ENCODE assay signal across 8 cellular contexts in the genomic region with DNA sequence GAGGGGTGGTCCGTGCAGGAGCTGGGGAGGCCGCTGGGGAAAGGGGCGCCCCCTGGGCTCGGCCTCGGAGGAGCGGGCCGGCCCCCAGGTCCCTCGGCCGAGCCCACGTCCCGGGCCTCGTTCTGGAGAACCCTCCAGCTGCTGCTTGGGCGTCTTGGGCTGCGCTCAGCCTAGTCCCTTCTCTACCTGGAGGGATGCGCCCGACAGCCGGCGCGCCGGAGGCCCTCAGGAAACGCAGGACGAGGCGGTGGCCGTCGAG. TPM values are rescaled to one million over a fixed set of nuclear protein-coding genes. Genes with fewer than 3 reads are reported as not detected.
DNase-seq lines count a peak whose midpoint lies in the region; ATAC-seq and TF ChIP-seq lines count a peak whose summit lies in the region.

No MANE protein-coding gene starts in this region.

- H3K4me3 ChIP-seq in colonic mucosa (peak overlapping the region; percentile 96), ovary (peak overlapping the region; percentile 68)

- ATAC-seq in GM19395 (IDR thresholded peaks at IDR 0.05; ENCODE audit: unreplicated experiment) = peak; percentile 38
- ATAC-seq in HG03558 (IDR thresholded peaks at IDR 0.05; ENCODE audit: extremely low read depth, unreplicated experiment) = peak; percentile 17

- no peaks in the 10 kb centered on the region for H3K9me3 Mint-ChIP-seq in activated T-helper 1 cell treated with anti-CD3 and anti-CD28 coated beads, Interleukin-12 subunit alpha, Interleukin-12 subunit beta, Interleukin-2, Interleukin-4 antibody, amounts not matched to agents 30 ng/mL and 10 ng/mL and 1 ng/mL, durations not matched to agents 14 hours and 24 hours and 36 hours

- no peak for DNase-seq in colonic mucosa
- DNase-seq in ovary = no peak
- no peak for DNase-seq in activated T-helper 1 cell treated with anti-CD3 and anti-CD28 coated beads, Interleukin-12 subunit alpha, Interleukin-12 subunit beta, Interleukin-2, Interleukin-4 antibody, amounts not matched to agents 30 ng/mL and 10 ng/mL and 1 ng/mL, durations not matched to agents 14 hours and 24 hours and 36 hours (ENCODE audit: low spot score)
- DNase-seq in COLO668 (lab: John Stamatoyannopoulos, UW; ENCODE audit: unreplicated experiment) = no peak
- no peak for DNase-seq in NCI-H526 treated with DMSO at 0.1 percent for 48 hours (lab: John Stamatoyannopoulos, UW)
- DNase-seq in H4 (ENCODE audit: low spot score) = no peak

- no peak for TF ChIP-seq POLR2A in ovary (IDR thresholded peaks at IDR 0.05)

- WGBS in ovary, 3 donors = 1 to 7% (median 1%) methylated on average over 14 to 25 of the region's 25 CpGs

- TF ChIP-seq CTCF in colonic mucosa (IDR thresholded peaks at IDR 0.05) (no peak), ovary (IDR thresholded peaks at IDR 0.05) (peak in 1 of 3 donors; percentile 3)

- peak overlapping the region; percentile 34 to 51 for H3K9ac ChIP-seq in colonic mucosa (ENCODE audit: low read depth in 2 of 2, low read length in 2 of 2)

- peaks cover 11% of the 10 kb centered on the region for H3K36me3 Mint-ChIP-seq in activated T-helper 1 cell treated with anti-CD3 and anti-CD28 coated beads, Interleukin-12 subunit alpha, Interleukin-12 subunit beta, Interleukin-2, Interleukin-4 antibody, amounts not matched to agents 30 ng/mL and 10 ng/mL and 1 ng/mL, durations not matched to agents 14 hours and 24 hours and 36 hours (ENCODE audit: low read depth)

- H3K27me3 ChIP-seq in colonic mucosa = no peaks in the 10 kb centered on the region
- H3K27me3 ChIP-seq in ovary = no peaks in the 10 kb centered on the region

- peaks cover 6% of the 10 kb centered on the region for H3K4me1 ChIP-seq in colonic mucosa
- H3K4me1 ChIP-seq in ovary (ENCODE audit: insufficient read depth) = peaks cover 6% of the 10 kb centered on the region

- H3K36me3 ChIP-seq in colonic mucosa (no peaks in the 10 kb centered on the region), ovary (no peaks in the 10 kb centered on the region)

- intact Hi-C loops in colonic mucosa (cut with DNase I) (loop anchor here (10.0 kb wide), 1 partner anchor 141 kb away; no protein-coding TSS in a partner anchor), ovary (cut with DNase I) (loop anchor here in 2 of 4 donors (2.0 to 10.0 kb wide), 2 partner anchors 33 to 141 kb away; no protein-coding TSS in a partner anchor)
- intact Hi-C loops in activated T-helper 1 cell treated with anti-CD3 and anti-CD28 coated beads, Interleukin-12 subunit alpha, Interleukin-12 subunit beta, Interleukin-2, Interleukin-4 antibody, amounts not matched to agents 30 ng/mL and 10 ng/mL and 1 ng/mL, durations not matched to agents 14 hours and 24 hours and 36 hours (cut with micrococcal nuclease) = loop anchor here (1.0 to 5.0 kb wide), 11 partner anchors 32 to 882 kb away; partner anchors contain the start of genes ATG4B, DTYMK, FARP2 and HDLBP

- TF ChIP-seq EP300 in ovary (IDR thresholded peaks at IDR 0.05) = no peak

- peaks cover 3% of the 10 kb centered on the region for H3K27me3 Mint-ChIP-seq in activated T-helper 1 cell treated with anti-CD3 and anti-CD28 coated beads, Interleukin-12 subunit alpha, Interleukin-12 subunit beta, Interleukin-2, Interleukin-4 antibody, amounts not matched to agents 30 ng/mL and 10 ng/mL and 1 ng/mL, durations not matched to agents 14 hours and 24 hours and 36 hours (ENCODE audit: insufficient read depth)

- H3K27ac Mint-ChIP-seq in activated T-helper 1 cell treated with anti-CD3 and anti-CD28 coated beads, Interleukin-12 subunit alpha, Interleukin-12 subunit beta, Interleukin-2, Interleukin-4 antibody, amounts not matched to agents 30 ng/mL and 10 ng/mL and 1 ng/mL, durations not matched to agents 14 hours and 24 hours and 36 hours = no peak overlapping the region

- H3K4me3 Mint-ChIP-seq in activated T-helper 1 cell treated with anti-CD3 and anti-CD28 coated beads, Interleukin-12 subunit alpha, Interleukin-12 subunit beta, Interleukin-2, Interleukin-4 antibody, amounts not matched to agents 30 ng/mL and 10 ng/mL and 1 ng/mL, durations not matched to agents 14 hours and 24 hours and 36 hours = no peak overlapping the region

- H3K4me1 Mint-ChIP-seq in activated T-helper 1 cell treated with anti-CD3 and anti-CD28 coated beads, Interleukin-12 subunit alpha, Interleukin-12 subunit beta, Interleukin-2, Interleukin-4 antibody, amounts not matched to agents 30 ng/mL and 10 ng/mL and 1 ng/mL, durations not matched to agents 14 hours and 24 hours and 36 hours (ENCODE audit: low read depth) = peaks cover 38% of the 10 kb centered on the region

- H3K9me3 ChIP-seq in colonic mucosa = no peaks in the 10 kb centered on the region
- no peaks in the 10 kb centered on the region for H3K9me3 ChIP-seq in ovary

- H3K27ac ChIP-seq in colonic mucosa (peak overlapping the region; percentile 28), ovary (peak overlapping the region in 1 of 2 donors; percentile 77)

RNA-seq across cellular contexts. Expression of gene D2HGDH, which starts 0.3 kb away (rescaled TPM):
- total RNA-seq in colonic mucosa (10 to 100 TPM; 42.0 to 76.6 TPM), ovary (10 to 100 TPM; 17.1 to 35.1 (median 26.3) TPM)
- polyA plus RNA-seq in ovary = 10 to 100 TPM in 1 of 2 donors, under 1 TPM in 1; 0.63 to 24.6 TPM
- total RNA-seq in activated T-helper 1 cell treated with anti-CD3 and anti-CD28 coated beads, Interleukin-12 subunit alpha, Interleukin-12 subunit beta, Interleukin-2, Interleukin-4 antibody, amounts not matched to agents 30 ng/mL and 10 ng/mL and 1 ng/mL, durations not matched to agents 14 hours and 24 hours and 36 hours = 27.1 and 28.7 TPM in 2 replicates
- 7.2 and 10.4 TPM in 2 replicates for total RNA-seq in H4 (2014; rRNA removed; shearing (Covaris generic))

RNA-seq across cellular contexts. Expression of gene ING5, which starts 32.3 kb away (rescaled TPM):
- total RNA-seq in colonic mucosa (10 to 100 TPM; 18.3 to 44.2 TPM), ovary (10 to 100 TPM; 24.9 to 57.1 (median 39.9) TPM)
- polyA plus RNA-seq in ovary = 10 to 100 TPM; 27.1 to 39.5 TPM
- 50.1 and 57.5 TPM in 2 replicates for total RNA-seq in activated T-helper 1 cell treated with anti-CD3 and anti-CD28 coated beads, Interleukin-12 subunit alpha, Interleukin-12 subunit beta, Interleukin-2, Interleukin-4 antibody, amounts not matched to agents 30 ng/mL and 10 ng/mL and 1 ng/mL, durations not matched to agents 14 hours and 24 hours and 36 hours
- 9.1 and 21.8 TPM in 2 replicates for total RNA-seq in H4 (2014; rRNA removed; shearing (Covaris generic))

RNA-seq across cellular contexts. Expression of gene GAL3ST2, which starts 42.5 kb away (rescaled TPM):
- 10 to 100 TPM; 34.2 to 70.2 TPM for total RNA-seq in colonic mucosa
- 1 to 10 TPM in 1 of 7 donors, under 1 TPM in 4, not detected in 2; 0.27 to 4.3 (median 0.64) TPM for total RNA-seq in ovary
- under 1 TPM in 1 of 2 donors, not detected in 1; 0.05 TPM for polyA plus RNA-seq in ovary
- total RNA-seq in activated T-helper 1 cell treated with anti-CD3 and anti-CD28 coated beads, Interleukin-12 subunit alpha, Interleukin-12 subunit beta, Interleukin-2, Interleukin-4 antibody, amounts not matched to agents 30 ng/mL and 10 ng/mL and 1 ng/mL, durations not matched to agents 14 hours and 24 hours and 36 hours = 0.51 and 0.60 TPM in 2 replicates
- not detected in 2 replicates for total RNA-seq in H4 (2014; rRNA removed; shearing (Covaris generic))

RNA-seq across cellular contexts. Expression of gene DTYMK, which starts 47.5 kb away (rescaled TPM):
- total RNA-seq in colonic mucosa = 100 to 1,000 TPM in 1 of 2 donors, 10 to 100 TPM in 1; 22.6 to 106 TPM
- 10 to 100 TPM in 6 of 7 donors, 1 to 10 TPM in 1; 8.9 to 17.9 (median 14.6) TPM for total RNA-seq in ovary
- polyA plus RNA-seq in ovary = 10 to 100 TPM in 1 of 2 donors, 1 to 10 TPM in 1; 3.7 to 10.7 TPM
- 102 and 106 TPM in 2 replicates for total RNA-seq in activated T-helper 1 cell treated with anti-CD3 and anti-CD28 coated beads, Interleukin-12 subunit alpha, Interleukin-12 subunit beta, Interleukin-2, Interleukin-4 antibody, amounts not matched to agents 30 ng/mL and 10 ng/mL and 1 ng/mL, durations not matched to agents 14 hours and 24 hours and 36 hours
- 87.5 and 96.1 TPM in 2 replicates for total RNA-seq in H4 (2014; rRNA removed; shearing (Covaris generic))

Comparison
In these comparisons a context has a peak if more than half of its experiments do, and no peak if none do; other contexts are left out.
1. RNA of gene GAL3ST2, which starts 42.5 kb away (total RNA-seq): 34.2 to 70.2 TPM in colonic mucosa; 0.51 to 0.60 TPM in activated T-helper 1 cell treated with anti-CD3 and anti-CD28 coated beads, Interleukin-12 subunit alpha, Interleukin-12 subunit beta, Interleukin-2, Interleukin-4 antibody, amounts not matched to agents 30 ng/mL and 10 ng/mL and 1 ng/mL, durations not matched to agents 14 hours and 24 hours and 36 hours, 0.27 to 4.3 TPM in ovary and not detected in H4; every median in the first group is over 4 times any median in the second.